ENCODE assay signal across 19 cellular contexts in the genomic region with DNA sequence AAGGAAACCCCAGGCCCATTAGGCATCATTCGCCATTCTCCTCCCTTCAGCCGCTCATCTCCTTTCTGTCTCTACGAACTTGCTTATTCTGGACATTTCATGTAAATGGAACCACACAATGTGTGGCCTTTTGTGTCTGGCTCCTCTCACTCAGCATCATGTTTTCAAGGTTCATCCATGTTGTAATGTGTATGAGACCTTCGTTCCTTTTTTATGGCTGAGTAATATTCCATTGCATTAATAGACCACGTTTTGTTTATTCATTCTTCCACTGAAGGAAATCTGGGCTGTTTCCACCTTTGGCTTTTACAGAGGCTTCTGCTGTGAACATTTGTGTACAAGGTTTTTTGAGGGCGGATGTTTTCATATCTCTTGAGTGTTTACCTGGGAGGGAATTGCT. TPM values are rescaled to one million over a fixed set of nuclear protein-coding genes. Genes with fewer than 3 reads are reported as not detected.
DNase-seq lines count a peak whose midpoint lies in the region; ATAC-seq and TF ChIP-seq lines count a peak whose summit lies in the region.
"Had no signal": no experiment of that assay in that cellular context is flagged by ENCODE, and none has a peak within 500 bp of the region (broad histone marks: within the 10 kb centered on the region; RNA-seq: fewer than 3 reads in every experiment).

No MANE protein-coding gene starts in this region.

- H3K4me3 ChIP-seq in right atrium auricular region (peak overlapping the region; percentile 46 to 67), gastroesophageal sphincter (peak overlapping the region in 1 of 2 donors; percentile 86), gastrocnemius medialis (peak overlapping the region in 2 of 4 donors; percentile 58 to 64), uterus (peak overlapping the region in 1 of 2 donors; percentile 61)

- DNase-seq in right atrium auricular region (ENCODE audit: low spot score) (no peak), left ventricle myocardium superior (no peak), gastrocnemius medialis (no peak), uterus (no peak), germinal center (ENCODE audit: low spot score) (no peak)
- no peak for DNase-seq in NK-92 treated with Interleukin-12 subunit alpha and Interleukin-12 subunit beta, amount 100 ng/mL, for 24 hours (lab: John Stamatoyannopoulos, UW)
- DNase-seq: activated CD4-positive, alpha-beta T cell treated with anti-CD3 and anti-CD28 coated beads for 1 hour; CD8-positive, alpha-beta memory T cell; DMS79; H7; head of caudate nucleus; islet precursor cell; Kasumi-1; NCI-H1105; NCI-H774; T-helper 9 cell had no signal

- TF ChIP-seq CTCF in right atrium auricular region (IDR thresholded peaks at IDR 0.05) (no peak), gastroesophageal sphincter (IDR thresholded peaks at IDR 0.05) (no peak), gastrocnemius medialis (IDR thresholded peaks at IDR 0.05 in 4 of 5, conservative IDR thresholded peaks at IDR 0.05 in 1 of 5) (no peak), uterus (IDR thresholded peaks at IDR 0.05) (no peak)

- H3K36me3 ChIP-seq in right atrium auricular region (no peaks in the 10 kb centered on the region), gastroesophageal sphincter (no peaks in the 10 kb centered on the region), gastrocnemius medialis (no peaks in the 10 kb centered on the region), uterus (no peaks in the 10 kb centered on the region)

- H3K4me1 ChIP-seq in right atrium auricular region = peaks cover 0 to 25% of the 10 kb centered on the region in 2 donors
- H3K4me1 ChIP-seq in gastroesophageal sphincter = peaks cover 4 to 88% (median 41%) of the 10 kb centered on the region in 3 donors
- peaks cover 5 to 11% of the 10 kb centered on the region in 2 donors for H3K4me1 ChIP-seq in gastrocnemius medialis
- H3K4me1 ChIP-seq in uterus = no peaks in the 10 kb centered on the region

- no peak for TF ChIP-seq POLR2A in gastroesophageal sphincter (IDR thresholded peaks at IDR 0.05)
- no peak for TF ChIP-seq POLR2A in gastrocnemius medialis (IDR thresholded peaks at IDR 0.05)
- TF ChIP-seq POLR2A in uterus (IDR thresholded peaks at IDR 0.05) = no peak

- in situ Hi-C loops in gastrocnemius medialis (cut with MboI; ENCODE audit: low sequenced_read_pairs in 4 of 4) = no loop called here

- WGBS in gastroesophageal sphincter (ENCODE audit: low coverage in 1 of 2), 2 donors = 78 to 85% methylated on average over 6 of the region's 6 CpGs

- intact Hi-C loops in left ventricle myocardium superior (cut with micrococcal nuclease) (no loop called here), gastrocnemius medialis (cut with DNase I; ENCODE audit: low total_unique reads) (no loop called here), uterus (cut with DNase I; ENCODE audit: low total_unique reads) (no loop called here)

- no peaks in the 10 kb centered on the region for H3K9me3 ChIP-seq in right atrium auricular region
- no peaks in the 10 kb centered on the region for H3K9me3 ChIP-seq in gastroesophageal sphincter
- no peaks in the 10 kb centered on the region for H3K9me3 ChIP-seq in gastrocnemius medialis
- H3K9me3 ChIP-seq in uterus = no peaks in the 10 kb centered on the region

- H3K27me3 ChIP-seq in right atrium auricular region = no peaks in the 10 kb centered on the region
- H3K27me3 ChIP-seq in gastroesophageal sphincter = no peaks in the 10 kb centered on the region
- peaks cover 12 to 26% (median 23%) of the 10 kb centered on the region in 3 donors for H3K27me3 ChIP-seq in gastrocnemius medialis
- H3K27me3 ChIP-seq in uterus = no peaks in the 10 kb centered on the region

- TF ChIP-seq EP300 in gastroesophageal sphincter (IDR thresholded peaks at IDR 0.05) = no peak

- no peak for ATAC-seq in left ventricle myocardium superior
- no peak for ATAC-seq in gastroesophageal sphincter
- ATAC-seq in gastrocnemius medialis = no peak
- ATAC-seq in GM18873 (IDR thresholded peaks at IDR 0.05; ENCODE audit: low FRiP score, unreplicated experiment) = no peak
- ATAC-seq: activated T-helper 17 cell treated with anti-CD3 and anti-CD28 coated beads, Interleukin-2, amount 50 U/mL, for 72 hours had no signal

- H3K27ac ChIP-seq in right atrium auricular region = peak overlapping the region; percentile 51 to 85
- peak overlapping the region; percentile 79 to 97 (median 94) for H3K27ac ChIP-seq in gastroesophageal sphincter
- H3K27ac ChIP-seq in gastrocnemius medialis = peak overlapping the region; percentile 57 to 80 (median 77)
- H3K27ac ChIP-seq in uterus = peak overlapping the region; percentile 94 to 99

RNA-seq across cellular contexts. Expression of gene CRISPLD2, which starts 3.2 kb away (rescaled TPM):
- total RNA-seq in right atrium auricular region = 10 to 100 TPM; 58.4 to 76.4 TPM
- total RNA-seq in left ventricle myocardium superior = 29.1 TPM
- total RNA-seq in gastroesophageal sphincter = 100 to 1,000 TPM; 174 to 411 (median 219) TPM
- total RNA-seq in gastrocnemius medialis = 10 to 100 TPM; 26.1 to 50.1 (median 39.0) TPM
- total RNA-seq in uterus = 100 to 1,000 TPM; 108 to 441 (median 190) TPM
